1 cellular context compared by ENCODE assay signal in the genomic region with DNA sequence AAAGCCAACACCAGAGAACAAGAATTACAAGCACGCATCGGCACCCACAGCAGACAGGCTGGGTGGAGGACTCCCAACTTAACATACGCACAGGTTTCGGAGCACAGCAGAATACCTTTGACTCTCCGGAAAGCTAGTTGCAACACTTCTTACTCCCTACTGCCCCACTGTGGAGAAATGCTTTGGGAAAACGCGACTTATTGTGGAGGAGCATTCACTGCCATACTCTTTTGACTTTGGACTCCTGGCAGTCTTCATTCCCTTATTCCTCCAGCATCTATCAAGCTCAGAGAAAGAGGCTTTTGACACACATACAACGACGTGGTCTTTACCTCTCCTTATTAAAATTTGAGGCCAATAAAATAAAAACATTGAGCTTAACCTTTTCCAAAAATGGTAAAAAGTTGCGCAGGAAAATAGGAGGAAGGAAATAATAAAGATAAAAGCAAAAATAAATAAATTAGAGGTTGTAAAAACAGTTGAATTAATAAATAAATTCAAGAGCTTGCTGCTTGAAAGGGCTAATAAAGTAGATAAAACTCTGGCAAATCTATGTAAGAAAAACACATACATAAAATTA.
TF ChIP-seq lines count a peak whose summit lies in the region.

No MANE protein-coding gene starts in this region.

TF ChIP-seq in GM23338, 12 proteins besides CTCF, POLR2A, EP300 and RAD21 (continued from another document):
- TF ChIP-seq, protein P1, sequence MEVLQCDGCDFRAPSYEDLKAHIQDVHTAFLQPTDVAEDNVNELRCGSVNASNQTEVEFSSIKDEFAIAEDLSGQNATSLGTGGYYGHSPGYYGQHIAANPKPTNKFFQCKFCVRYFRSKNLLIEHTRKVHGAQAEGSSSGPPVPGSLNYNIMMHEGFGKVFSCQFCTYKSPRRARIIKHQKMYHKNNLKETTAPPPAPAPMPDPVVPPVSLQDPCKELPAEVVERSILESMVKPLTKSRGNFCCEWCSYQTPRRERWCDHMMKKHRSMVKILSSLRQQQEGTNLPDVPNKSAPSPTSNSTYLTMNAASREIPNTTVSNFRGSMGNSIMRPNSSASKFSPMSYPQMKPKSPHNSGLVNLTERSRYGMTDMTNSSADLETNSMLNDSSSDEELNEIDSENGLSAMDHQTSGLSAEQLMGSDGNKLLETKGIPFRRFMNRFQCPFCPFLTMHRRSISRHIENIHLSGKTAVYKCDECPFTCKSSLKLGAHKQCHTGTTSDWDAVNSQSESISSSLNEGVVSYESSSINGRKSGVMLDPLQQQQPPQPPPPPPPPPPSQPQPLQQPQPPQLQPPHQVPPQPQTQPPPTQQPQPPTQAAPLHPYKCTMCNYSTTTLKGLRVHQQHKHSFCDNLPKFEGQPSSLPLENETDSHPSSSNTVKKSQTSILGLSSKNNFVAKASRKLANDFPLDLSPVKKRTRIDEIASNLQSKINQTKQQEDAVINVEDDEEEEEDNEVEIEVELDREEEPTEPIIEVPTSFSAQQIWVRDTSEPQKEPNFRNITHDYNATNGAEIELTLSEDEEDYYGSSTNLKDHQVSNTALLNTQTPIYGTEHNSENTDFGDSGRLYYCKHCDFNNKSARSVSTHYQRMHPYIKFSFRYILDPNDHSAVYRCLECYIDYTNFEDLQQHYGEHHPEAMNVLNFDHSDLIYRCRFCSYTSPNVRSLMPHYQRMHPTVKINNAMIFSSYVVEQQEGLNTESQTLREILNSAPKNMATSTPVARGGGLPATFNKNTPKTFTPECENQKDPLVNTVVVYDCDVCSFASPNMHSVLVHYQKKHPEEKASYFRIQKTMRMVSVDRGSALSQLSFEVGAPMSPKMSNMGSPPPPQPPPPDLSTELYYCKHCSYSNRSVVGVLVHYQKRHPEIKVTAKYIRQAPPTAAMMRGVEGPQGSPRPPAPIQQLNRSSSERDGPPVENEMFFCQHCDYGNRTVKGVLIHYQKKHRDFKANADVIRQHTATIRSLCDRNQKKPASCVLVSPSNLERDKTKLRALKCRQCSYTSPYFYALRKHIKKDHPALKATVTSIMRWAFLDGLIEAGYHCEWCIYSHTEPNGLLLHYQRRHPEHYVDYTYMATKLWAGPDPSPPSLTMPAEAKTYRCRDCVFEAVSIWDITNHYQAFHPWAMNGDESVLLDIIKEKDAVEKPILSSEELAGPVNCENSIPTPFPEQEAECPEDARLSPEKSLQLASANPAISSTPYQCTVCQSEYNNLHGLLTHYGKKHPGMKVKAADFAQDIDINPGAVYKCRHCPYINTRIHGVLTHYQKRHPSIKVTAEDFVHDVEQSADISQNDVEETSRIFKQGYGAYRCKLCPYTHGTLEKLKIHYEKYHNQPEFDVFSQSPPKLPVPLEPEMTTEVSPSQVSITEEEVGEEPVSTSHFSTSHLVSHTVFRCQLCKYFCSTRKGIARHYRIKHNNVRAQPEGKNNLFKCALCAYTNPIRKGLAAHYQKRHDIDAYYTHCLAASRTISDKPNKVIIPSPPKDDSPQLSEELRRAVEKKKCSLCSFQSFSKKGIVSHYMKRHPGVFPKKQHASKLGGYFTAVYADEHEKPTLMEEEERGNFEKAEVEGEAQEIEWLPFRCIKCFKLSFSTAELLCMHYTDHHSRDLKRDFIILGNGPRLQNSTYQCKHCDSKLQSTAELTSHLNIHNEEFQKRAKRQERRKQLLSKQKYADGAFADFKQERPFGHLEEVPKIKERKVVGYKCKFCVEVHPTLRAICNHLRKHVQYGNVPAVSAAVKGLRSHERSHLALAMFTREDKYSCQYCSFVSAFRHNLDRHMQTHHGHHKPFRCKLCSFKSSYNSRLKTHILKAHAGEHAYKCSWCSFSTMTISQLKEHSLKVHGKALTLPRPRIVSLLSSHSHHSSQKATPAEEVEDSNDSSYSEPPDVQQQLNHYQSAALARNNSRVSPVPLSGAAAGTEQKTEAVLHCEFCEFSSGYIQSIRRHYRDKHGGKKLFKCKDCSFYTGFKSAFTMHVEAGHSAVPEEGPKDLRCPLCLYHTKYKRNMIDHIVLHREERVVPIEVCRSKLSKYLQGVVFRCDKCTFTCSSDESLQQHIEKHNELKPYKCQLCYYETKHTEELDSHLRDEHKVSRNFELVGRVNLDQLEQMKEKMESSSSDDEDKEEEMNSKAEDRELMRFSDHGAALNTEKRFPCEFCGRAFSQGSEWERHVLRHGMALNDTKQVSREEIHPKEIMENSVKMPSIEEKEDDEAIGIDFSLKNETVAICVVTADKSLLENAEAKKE (CRISPR knock-in tag; IDR thresholded peaks at IDR 0.05) = no peak
- TF ChIP-seq CREB1 (CRISPR knock-in tag; IDR thresholded peaks at IDR 0.05; ENCODE audit: low read depth) (no peak), JUNB (IDR thresholded peaks at IDR 0.05; ENCODE audit: unreplicated experiment) (no peak)
